Comparison of ENCODE assay signal across 21 cellular contexts in the genomic region with DNA sequence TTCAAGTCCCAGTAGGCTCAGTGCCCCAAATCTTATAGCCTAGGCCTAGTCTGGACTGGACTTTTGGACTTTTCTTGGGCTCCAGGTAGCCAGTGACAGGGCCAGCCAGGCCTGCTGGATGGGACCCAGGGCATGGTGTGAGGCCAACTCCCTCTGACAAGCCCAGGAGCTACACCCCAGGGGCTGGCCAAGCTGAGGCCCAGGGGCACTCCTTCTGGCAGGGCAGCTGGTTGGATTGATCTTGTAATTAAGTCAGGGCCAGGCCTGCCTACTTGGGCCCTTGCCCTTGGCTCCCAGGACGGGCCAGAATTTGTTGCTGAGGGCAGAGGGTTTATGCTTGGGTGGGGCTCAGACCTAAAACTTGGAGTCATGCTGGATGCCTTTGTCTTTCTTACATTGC. TPM values are rescaled to one million over a fixed set of nuclear protein-coding genes. Genes with fewer than 3 reads are reported as not detected.
DNase-seq lines count a peak whose midpoint lies in the region; TF ChIP-seq lines count a peak whose summit lies in the region.
"Had no signal": no experiment of that assay in that cellular context is flagged by ENCODE, and none has a peak within 500 bp of the region (broad histone marks: within the 10 kb centered on the region; RNA-seq: fewer than 3 reads in every experiment).

No MANE protein-coding gene starts in this region.

- whole genome bisulfite sequencing in stomach, 5 donors, result 31 to 67% (median 37%) methylated on average over 1 of the region's 1 CpG; no CpG with 5 or more reads in 1 of the 5 donors

- no peak for TF ChIP-seq EP300 in stomach (IDR thresholded peaks at IDR 0.05)

- TF ChIP-seq CTCF in stomach (IDR thresholded peaks at IDR 0.05), result no peak

- peaks cover 0 to 13% (median 5%) of the 10 kb centered on the region in 4 donors for H3K4me1 ChIP-seq in stomach
- H3K4me1 ChIP-seq: A549, Caco-2 had no signal

- no peaks in the 10 kb centered on the region for H3K9me3 ChIP-seq in stomach
- H3K9me3 ChIP-seq: A549, Caco-2 had no signal

- intact Hi-C loops in stomach (cut with DNase I; ENCODE audit: low total_unique reads), result no loop called here

- peak; percentile 26 for DNase-seq in DMS 273 (lab: John Stamatoyannopoulos, UW; ENCODE audit: unreplicated experiment)
- DNase-seq in DMS 273 treated with DMSO at 0.1 percent for 48 hours (lab: John Stamatoyannopoulos, UW), result no peak
- peak; percentile 82 for DNase-seq in mesenteric fat pad (ENCODE audit: low spot score)
- DNase-seq in stomach, result peak; percentile 26
- DNase-seq in NCI-H1436 treated with DMSO at 0.1 percent for 48 hours (lab: John Stamatoyannopoulos, UW), result no peak
- DNase-seq in SHP77 treated with DMSO at 0.1 percent for 48 hours (lab: John Stamatoyannopoulos, UW), result no peak
- no peak for DNase-seq in HuH-7.5 (ENCODE audit: low spot score)
- DNase-seq: AML-193; Caco-2; CD4-positive, alpha-beta T cell; DMS79 treated with DMSO at 0.1 percent for 48 hours; GF-D8; HCEC 1CT; IMR-90 had no signal

- H3K4me3 ChIP-seq in stomach, result no peak overlapping the region
- H3K4me3 ChIP-seq: A549, GM23338 had no signal

- TF ChIP-seq POLR2A in stomach (IDR thresholded peaks at IDR 0.05), result no peak

- H3K27me3 ChIP-seq in stomach, result peaks cover 0 to 5% (median 0%) of the 10 kb centered on the region in 3 donors

- no peak overlapping the region for H3K27ac ChIP-seq in stomach
- H3K27ac ChIP-seq: 22Rv1, A549, C4-2B, HL-60 had no signal

- no peaks in the 10 kb centered on the region for H3K36me3 ChIP-seq in stomach

RNA-seq across cellular contexts. Expression of a gene that starts 20.7 kb away (rescaled TPM):
- total RNA-seq in mesenteric fat pad (1.5 TPM), stomach (10 to 100 TPM in 1 of 5 donors, under 1 TPM in 3, not detected in 1; under 0.01 to 42.0 (median 0.89) TPM)
- under 1 TPM in 1 of 3 donors, not detected in 2; 0.20 TPM for polyA plus RNA-seq in stomach
- total RNA-seq: HT1080, IMR-90 had no signal
- polyA plus RNA-seq: BJ, IMR-90 had no signal

Comparison
In these comparisons a context has a peak if more than half of its experiments do, and no peak if none do; other contexts are left out.
1. DNase-seq: peak in DMS 273 (single experiment), mesenteric fat pad (single experiment) and stomach (single experiment); none in DMS 273 treated with DMSO at 0.1 percent for 48 hours (single experiment), NCI-H1436 treated with DMSO at 0.1 percent for 48 hours (single experiment), SHP77 treated with DMSO at 0.1 percent for 48 hours (single experiment) and HuH-7.5 (single experiment).